In the genomic region with DNA sequence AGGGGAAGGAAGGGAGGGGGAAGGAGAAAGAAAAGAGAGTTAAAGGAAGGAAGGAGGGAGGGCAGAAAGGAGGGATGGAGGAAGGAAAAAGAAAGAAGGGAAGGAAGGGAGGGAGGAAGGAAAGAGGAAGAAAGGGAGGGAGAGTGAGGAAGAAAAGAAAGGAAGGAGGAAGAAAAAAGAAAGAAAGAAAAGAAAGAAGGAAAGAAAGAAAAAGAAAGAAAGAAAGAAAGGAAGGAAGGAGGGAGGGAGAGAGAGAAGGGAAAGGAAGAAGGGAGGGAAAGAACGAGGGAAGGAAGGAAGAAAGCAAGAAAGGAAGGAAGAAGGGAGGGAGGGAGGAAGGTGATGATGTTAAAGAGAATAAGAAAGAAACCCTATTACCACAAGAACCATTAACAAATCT, we compare ENCODE assay signal across 32 cellular contexts.
"Had no signal": no experiment of that assay in that cellular context is flagged by ENCODE, and none has a peak within 500 bp of the region (broad histone marks: within the 10 kb centered on the region; RNA-seq: fewer than 3 reads in every experiment).

No MANE protein-coding gene starts in this region.

- H3K4me1 ChIP-seq: adrenal gland, ascending aorta, body of pancreas, breast epithelium had no signal

- H3K4me3 ChIP-seq: adrenal gland, ascending aorta, body of pancreas, breast epithelium, cardiac muscle cell had no signal

- H3K27me3 ChIP-seq: ascending aorta, body of pancreas, brain microvascular endothelial cell, breast epithelium, cardiac muscle cell had no signal

- FAIRE-seq: bronchial epithelial cell had no signal

- ATAC-seq: activated naive CD4-positive, alpha-beta T cell treated with anti-CD3 and anti-CD28 coated beads, Interleukin-2, amount 50 U/mL, for 72 hours; activated naive CD8-positive, alpha-beta T cell treated with anti-CD3 and anti-CD28 coated beads, Interleukin-2, amount 50 U/mL, for 24 hours; activated T-cell treated with anti-CD3 and anti-CD28 coated beads, Interleukin-2, amount 50 U/mL, for 4 hours; activated T-cell treated with anti-CD3 and anti-CD28 coated beads, Interleukin-2, amount 50 U/mL, for 72 hours; activated T-helper 17 cell treated with anti-CD3 and anti-CD28 coated beads, Interleukin-2, amount 50 U/mL, for 72 hours; body of pancreas had no signal

- H3K27ac ChIP-seq: adrenal gland, ascending aorta, body of pancreas, brain microvascular endothelial cell, breast epithelium, cardiac muscle cell had no signal

- H3K36me3 ChIP-seq: adrenal gland, ascending aorta, brain microvascular endothelial cell, breast epithelium, cardiac muscle cell had no signal

- H3K9me3 ChIP-seq: adrenal gland, ascending aorta, body of pancreas had no signal

- DNase-seq: activated effector memory CD4-positive, alpha-beta T cell treated with anti-CD3 and anti-CD28 coated beads, Interleukin-2, amount 50 U/mL, for 16 hours; activated effector memory CD4-positive, alpha-beta T cell treated with Interleukin-2 at 50 U/mL for 16 hours; activated gamma-delta T cell; activated gamma-delta T cell treated with Interleukin-2 at 50 U/mL for 16 hours; activated naive CD4-positive, alpha-beta T cell; activated naive CD4-positive, alpha-beta T cell treated with anti-CD3 and anti-CD28 coated beads for 36 hours; activated naive CD4-positive, alpha-beta T cell treated with anti-CD3 and anti-CD28 coated beads, Interleukin-2, amount 10 ng/mL, durations not matched to agents 7 days and 5 days; activated naive CD4-positive, alpha-beta T cell treated with anti-CD3 and anti-CD28 coated beads, Interleukin-2, amount 50 U/mL, for 16 hours; activated naive CD4-positive, alpha-beta T cell treated with Interleukin-2 at 50 U/mL for 16 hours; activated naive CD8-positive, alpha-beta T cell treated with anti-CD3 and anti-CD28 coated beads for 36 hours; activated naive CD8-positive, alpha-beta T cell treated with anti-CD3 and anti-CD28 coated beads, Interleukin-2, amount 10 ng/mL, durations not matched to agents 7 days and 5 days; activated naive CD8-positive, alpha-beta T cell treated with anti-CD3 and anti-CD28 coated beads, Interleukin-2, amount 50 U/mL, for 24 hours; activated T-cell treated with anti-CD3 and anti-CD28 coated beads, Interleukin-2, amount 50 U/mL, for 24 hours; activated T-cell treated with anti-CD3 and anti-CD28 coated beads, Interleukin-2, amount 50 U/mL, for 4 hours; activated T-cell treated with anti-CD3 and anti-CD28 coated beads, Interleukin-2, amount 50 U/mL, for 48 hours; activated T-cell treated with anti-CD3 and anti-CD28 coated beads, Interleukin-2, amount 50 U/mL, for 72 hours; adrenal gland; amniotic stem cell; amygdala; anterior cingulate cortex; aorta; body of pancreas; brain microvascular endothelial cell; caudate nucleus; central memory CD4-positive, alpha-beta T cell; cerebellar nuclear complex had no signal
